8 cellular contexts compared by ENCODE assay signal in genomic region chr18:12702221-12703095, GRCh38.
A peak's percentile ranks its signal among the peaks of the same experiment; 100 is the strongest.
DNase-seq lines count a peak whose midpoint lies in the region; ATAC-seq and TF ChIP-seq lines count a peak whose summit lies in the region.

TSS of gene CEP76 (minus strand) at chr18:12702723. CDS start at chr18:12702548, 175 bp downstream.
TSS of gene PSMG2 (plus strand) at chr18:12703042. CDS start at chr18:12703108, 66 bp downstream.

- peak; percentile 92 for TF ChIP-seq POLR2A in GM19099 (IDR thresholded peaks at IDR 0.05; ENCODE audit: extremely low read depth, insufficient read length, low read depth)

- H3K27ac ChIP-seq in cingulate gyrus (ENCODE audit: low read depth, low read length): peak within 1 kb of the TSS; percentile 99

- peak; percentile 82 for ATAC-seq in HG03354 (IDR thresholded peaks at IDR 0.05; ENCODE audit: poor library complexity, severe bottlenecking, unreplicated experiment)

- DNase-seq in Ammon's horn (ENCODE audit: low spot score) (peak; percentile 87), NCI-H526 treated with DMSO at 0.1 percent for 48 hours (lab: John Stamatoyannopoulos, UW) (peak; percentile 54), left kidney (ENCODE audit: low read depth, low spot score) (peak; percentile 97)
- peak; percentile 90 for DNase-seq in activated CD4-positive, alpha-beta T cell treated with anti-CD3 and anti-CD28 coated beads for 48 hours
- DNase-seq in stimulated activated CD4-positive, alpha-beta T cell treated with anti-CD3 and anti-CD28 coated beads, Interleukin-1b, Interleukin-23, amount 100 ng/mL, for 48 hours: peak; percentile 86

Comparison
In these comparisons a context has a peak if more than half of its experiments do, and no peak if none do; other contexts are left out.
1. Peak in every context shown above with its lines: DNase-seq, ATAC-seq and H3K27ac ChIP-seq.